Comparison of ENCODE assay signal across 12 cellular contexts in genomic region chr6:152233547-152234320, GRCh38.
A peak's percentile ranks its signal among the peaks of the same experiment; 100 is the strongest.
DNase-seq lines count a peak whose midpoint lies in the region; ATAC-seq and TF ChIP-seq lines count a peak whose summit lies in the region.
"Had no signal": no experiment of that assay in that cellular context is flagged by ENCODE, and none has a peak within 500 bp of the region (broad histone marks: within the 10 kb centered on the region; RNA-seq: fewer than 3 reads in every experiment).

No MANE protein-coding gene starts in this region.

- intact Hi-C loops in activated CD4-positive, alpha-beta T cell treated with anti-CD3 and anti-CD28 coated beads for 36 hours (cut with DNase I, micrococcal nuclease): loop anchor here in 1 of 2 experiments (5.0 kb wide), 2 partner anchors 61 to 69 kb away; no protein-coding TSS in a partner anchor
- intact Hi-C loops in spleen (cut with DNase I; ENCODE audit: low total_unique reads): no loop called here
- intact Hi-C loops in body of pancreas (cut with DNase I): no loop called here

- peak overlapping the region; percentile 80 for H3K27ac Mint-ChIP-seq in activated CD4-positive, alpha-beta T cell treated with anti-CD3 and anti-CD28 coated beads for 36 hours
- peak overlapping the region; percentile 19 to 65 for H3K27ac Mint-ChIP-seq in effector memory CD8-positive, alpha-beta T cell
- H3K27ac Mint-ChIP-seq: stimulated activated naive B cell treated with anti-CD40 and anti-IgM and Interleukin-4, amounts not matched to agents 10 μg/mL and 1 μg/mL and 100 μg/mL, for 72 hours had no signal

- CTCF ChIA-PET in activated CD4-positive, alpha-beta T cell treated with anti-CD3 and anti-CD28 coated beads for 36 hours (lab: Charles Lee): interaction anchor here (0.9 to 1.8 kb wide), 6 partner anchors 11 to 81 kb away, joined by 3 to 5 read pairs (median 4); no protein-coding TSS in a partner anchor

- TF ChIP-seq CTCF in spleen (IDR thresholded peaks at IDR 0.05 in 8 of 11, conservative IDR thresholded peaks at IDR 0.05 in 3 of 11) (no peak), body of pancreas (IDR thresholded peaks at IDR 0.05) (no peak)

- no peak for TF ChIP-seq POLR2A in spleen (IDR thresholded peaks at IDR 0.05)
- TF ChIP-seq POLR2A in body of pancreas (IDR thresholded peaks at IDR 0.05): no peak

- H3K27me3 ChIP-seq in spleen (replicated peaks in 1 of 7) (no peaks in the 10 kb centered on the region), body of pancreas (no peaks in the 10 kb centered on the region)

- 82 to 90% (median 85%) methylated on average over 17 of the region's 17 CpGs for WGBS in spleen, 5 donors
- 88 to 92% methylated on average over 17 of the region's 17 CpGs for WGBS in body of pancreas, 2 donors

- H3K4me1 ChIP-seq in spleen (peaks cover 0 to 17% (median 0%) of the 10 kb centered on the region in 6 donors), body of pancreas (peaks cover 9% of the 10 kb centered on the region)

- peak; percentile 37 for DNase-seq in activated CD4-positive, alpha-beta T cell treated with anti-CD3 and anti-CD28 coated beads for 36 hours
- no peak for DNase-seq in activated CD4-positive, alpha-beta T cell treated with anti-CD3 and anti-CD28 coated beads for 1 hour
- DNase-seq in activated CD4-positive, alpha-beta T cell treated with anti-CD3 and anti-CD28 coated beads, Interleukin-2, amount 50 U/mL, for 48 hours: peak; percentile 1 to 14
- DNase-seq in effector memory CD8-positive, alpha-beta T cell: no peak
- no peak for DNase-seq in spleen
- no peak for DNase-seq in C1 segment of cervical spinal cord (lab: John Stamatoyannopoulos, UW)
- DNase-seq in DMS53 (lab: John Stamatoyannopoulos, UW): no peak
- DNase-seq in body of pancreas: no peak
- DNase-seq: SIG-M5; stimulated activated naive B cell treated with anti-CD40 and anti-IgM and Interleukin-4, amounts not matched to agents 10 μg/mL and 1 μg/mL and 100 μg/mL, for 72 hours had no signal

- H3K36me3 ChIP-seq in spleen: peaks cover 3 to 100% (median 90%) of the 10 kb centered on the region in 6 donors
- peaks cover 8 to 14% of the 10 kb centered on the region in 2 donors for H3K36me3 ChIP-seq in body of pancreas (replicated peaks in 1 of 2; ENCODE audit: insufficient read depth in 1 of 2, low read depth in 2 of 2)

- H3K36me3 Mint-ChIP-seq in activated CD4-positive, alpha-beta T cell treated with anti-CD3 and anti-CD28 coated beads for 36 hours (ENCODE audit: low read depth): peaks cover 19% of the 10 kb centered on the region
- peaks cover 83% of the 10 kb centered on the region for H3K36me3 Mint-ChIP-seq in effector memory CD8-positive, alpha-beta T cell (ENCODE audit: insufficient read depth)

- POLR2A ChIA-PET in activated CD4-positive, alpha-beta T cell treated with anti-CD3 and anti-CD28 coated beads for 36 hours (lab: Charles Lee): no interaction called here

- H3K4me3 ChIP-seq in spleen: no peak overlapping the region
- no peak overlapping the region for H3K4me3 ChIP-seq in body of pancreas

- peak; percentile 95 for ATAC-seq in activated CD4-positive, alpha-beta T cell treated with anti-CD3 and anti-CD28 coated beads for 36 hours
- ATAC-seq in effector memory CD8-positive, alpha-beta T cell (replicated peaks): peak; percentile 41
- no peak for ATAC-seq in body of pancreas
- ATAC-seq: stimulated activated naive B cell treated with anti-CD40 and anti-IgM and Interleukin-4, amounts not matched to agents 10 μg/mL and 1 μg/mL and 100 μg/mL, for 72 hours had no signal

- H3K27me3 Mint-ChIP-seq in activated CD4-positive, alpha-beta T cell treated with anti-CD3 and anti-CD28 coated beads for 36 hours: no peaks in the 10 kb centered on the region
- no peaks in the 10 kb centered on the region for H3K27me3 Mint-ChIP-seq in effector memory CD8-positive, alpha-beta T cell
- H3K27me3 Mint-ChIP-seq: brain; stimulated activated naive B cell treated with anti-CD40 and anti-IgM and Interleukin-4, amounts not matched to agents 10 μg/mL and 1 μg/mL and 100 μg/mL, for 72 hours had no signal

- H3K4me3 Mint-ChIP-seq in activated CD4-positive, alpha-beta T cell treated with anti-CD3 and anti-CD28 coated beads for 36 hours: peak overlapping the region; percentile 66
- H3K4me3 Mint-ChIP-seq in effector memory CD8-positive, alpha-beta T cell: peak overlapping the region in 1 of 2 donors; percentile 27
- H3K4me3 Mint-ChIP-seq: brain; neural crest cell; stimulated activated naive B cell treated with anti-CD40 and anti-IgM and Interleukin-4, amounts not matched to agents 10 μg/mL and 1 μg/mL and 100 μg/mL, for 72 hours had no signal

- no peaks in the 10 kb centered on the region for H3K9me3 ChIP-seq in spleen
- no peaks in the 10 kb centered on the region for H3K9me3 ChIP-seq in body of pancreas

- peaks cover 26% of the 10 kb centered on the region for H3K4me1 Mint-ChIP-seq in activated CD4-positive, alpha-beta T cell treated with anti-CD3 and anti-CD28 coated beads for 36 hours
- H3K4me1 Mint-ChIP-seq in effector memory CD8-positive, alpha-beta T cell (ENCODE audit: low read depth in 2 of 2): peaks cover 0 to 5% of the 10 kb centered on the region in 2 donors
- H3K4me1 Mint-ChIP-seq: brain; neural crest cell; stimulated activated naive B cell treated with anti-CD40 and anti-IgM and Interleukin-4, amounts not matched to agents 10 μg/mL and 1 μg/mL and 100 μg/mL, for 72 hours had no signal

- H3K9me3 Mint-ChIP-seq in activated CD4-positive, alpha-beta T cell treated with anti-CD3 and anti-CD28 coated beads for 36 hours (ENCODE audit: low read depth): no peaks in the 10 kb centered on the region
- no peaks in the 10 kb centered on the region for H3K9me3 Mint-ChIP-seq in effector memory CD8-positive, alpha-beta T cell
- H3K9me3 Mint-ChIP-seq: brain; neural crest cell; stimulated activated naive B cell treated with anti-CD40 and anti-IgM and Interleukin-4, amounts not matched to agents 10 μg/mL and 1 μg/mL and 100 μg/mL, for 72 hours had no signal

- H3K27ac ChIP-seq in spleen (peak overlapping the region in 5 of 8 donors; percentile 32 to 51 (median 39)), body of pancreas (no peak overlapping the region)

Comparison
In these comparisons a context has a peak if more than half of its experiments do, and no peak if none do; other contexts are left out.
1. DNase-seq: peak in activated CD4-positive, alpha-beta T cell treated with anti-CD3 and anti-CD28 coated beads for 36 hours (single experiment) and activated CD4-positive, alpha-beta T cell treated with anti-CD3 and anti-CD28 coated beads, Interleukin-2, amount 50 U/mL, for 48 hours (2 of 2); none in activated CD4-positive, alpha-beta T cell treated with anti-CD3 and anti-CD28 coated beads for 1 hour (single experiment), effector memory CD8-positive, alpha-beta T cell (0 of 3), spleen (single experiment), C1 segment of cervical spinal cord (0 of 14), DMS53 (single experiment) and body of pancreas (0 of 4).
2. H3K27ac ChIP-seq: peak in spleen (5 of 8); none in body of pancreas (0 of 4).